1 cellular context compared by ENCODE assay signal in the genomic region with DNA sequence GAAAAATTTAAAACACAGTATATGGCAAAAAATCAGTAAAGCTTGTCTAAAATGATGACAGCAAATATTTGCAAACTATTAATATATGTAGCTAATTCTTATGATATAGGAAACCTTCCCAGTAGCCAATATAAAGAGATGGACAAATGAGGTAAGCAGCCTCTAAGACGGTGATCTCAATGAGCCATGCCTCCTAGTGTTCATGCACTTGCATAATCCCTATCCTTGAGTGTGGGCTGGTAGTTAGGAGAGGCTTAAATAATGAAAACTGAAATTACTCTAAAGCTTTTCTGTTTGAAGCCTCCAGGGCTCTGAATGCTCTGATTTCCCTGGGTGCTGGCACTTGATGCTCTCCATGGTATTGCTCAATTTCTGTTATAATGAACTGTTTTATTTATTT.
TF ChIP-seq lines count a peak whose summit lies in the region.

No MANE protein-coding gene starts in this region.

TF ChIP-seq in IMR-90, 13 proteins besides CTCF, POLR2A, EP300 and RAD21 (continued from another document):
- TF ChIP-seq ELK1 (IDR thresholded peaks at IDR 0.05; ENCODE audit: borderline replicate concordance, low read depth, low read length): no peak
- no peak for TF ChIP-seq NFE2L2 (IDR thresholded peaks at IDR 0.05; ENCODE audit: low read depth, low read length)
- no peak for TF ChIP-seq RCOR1 (IDR thresholded peaks at IDR 0.05; ENCODE audit: insufficient replicate concordance, low read length)
